1 cellular context compared by ENCODE assay signal in the genomic region with DNA sequence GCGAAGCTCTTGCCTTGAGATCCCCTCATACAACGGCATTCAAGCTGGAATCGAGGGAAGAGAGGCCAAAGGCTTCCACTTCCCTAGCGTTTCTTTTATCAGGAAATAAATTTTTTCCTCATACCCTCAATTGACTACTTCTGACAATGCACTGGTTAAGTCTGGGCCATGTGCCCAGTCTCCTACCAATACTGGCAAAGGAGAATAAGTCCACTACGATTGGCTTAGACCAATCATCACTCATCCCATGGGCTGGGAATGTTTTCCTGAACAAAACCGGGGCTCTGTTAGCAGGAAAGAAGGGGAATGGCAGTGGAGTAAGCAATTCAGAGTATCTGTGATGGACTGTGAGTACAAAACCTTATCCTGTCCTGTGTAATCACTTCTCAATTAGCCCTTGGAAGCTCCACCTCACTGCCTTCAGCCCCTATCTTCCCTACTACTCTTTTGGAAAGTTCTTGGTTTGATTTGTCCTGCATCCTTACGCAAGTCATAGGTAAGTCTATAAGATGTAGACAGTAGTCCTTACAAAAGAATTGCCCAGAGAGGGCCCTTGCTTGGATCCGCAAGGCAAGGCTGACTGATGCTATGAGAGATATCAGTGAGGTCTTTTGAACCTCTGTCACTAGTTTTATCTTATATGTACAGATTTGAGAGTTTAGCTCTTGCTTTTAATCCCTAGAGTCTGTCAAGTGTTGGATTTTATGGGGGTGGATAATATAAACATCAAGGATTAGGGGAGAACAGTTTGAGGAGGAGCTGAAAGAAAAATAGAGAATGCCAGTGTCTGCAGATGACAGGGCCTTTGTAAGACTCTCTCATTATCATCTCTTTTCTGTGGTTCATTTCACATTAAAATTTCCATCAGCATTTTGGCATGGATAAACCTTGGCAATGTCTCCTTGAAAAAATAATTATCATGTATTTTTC.
A peak's percentile ranks its signal among the peaks of the same experiment; 100 is the strongest.
TF ChIP-seq lines count a peak whose summit lies in the region.

No MANE protein-coding gene starts in this region.

TF ChIP-seq in IMR-90, 13 proteins besides CTCF, POLR2A, EP300 and RAD21:
- TF ChIP-seq RFX5 (IDR thresholded peaks at IDR 0.05; ENCODE audit: low read depth, low read length), result no peak
- TF ChIP-seq, protein P1, sequence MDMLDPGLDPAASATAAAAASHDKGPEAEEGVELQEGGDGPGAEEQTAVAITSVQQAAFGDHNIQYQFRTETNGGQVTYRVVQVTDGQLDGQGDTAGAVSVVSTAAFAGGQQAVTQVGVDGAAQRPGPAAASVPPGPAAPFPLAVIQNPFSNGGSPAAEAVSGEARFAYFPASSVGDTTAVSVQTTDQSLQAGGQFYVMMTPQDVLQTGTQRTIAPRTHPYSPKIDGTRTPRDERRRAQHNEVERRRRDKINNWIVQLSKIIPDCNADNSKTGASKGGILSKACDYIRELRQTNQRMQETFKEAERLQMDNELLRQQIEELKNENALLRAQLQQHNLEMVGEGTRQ (IDR thresholded peaks at IDR 0.05; ENCODE audit: low read depth, low read length), result peak; percentile 27; the same call in 1 of the 2 replicates
